9 cellular contexts compared by ENCODE assay signal in genomic region chr22:38214248-38215056, GRCh38. TPM values are rescaled to one million over a fixed set of nuclear protein-coding genes. Genes with fewer than 3 reads are reported as not detected.
DNase-seq lines count a peak whose midpoint lies in the region; ATAC-seq, FAIRE-seq and TF ChIP-seq lines count a peak whose summit lies in the region.
"Had no signal": no experiment of that assay in that cellular context is flagged by ENCODE, and none has a peak within 500 bp of the region (broad histone marks: within the 10 kb centered on the region; RNA-seq: fewer than 3 reads in every experiment).

No MANE protein-coding gene starts in this region.

- H3K27ac Mint-ChIP-seq in activated T-cell treated with anti-CD3 and anti-CD28 coated beads, Interleukin-2, amount 50 U/mL, for 72 hours: no peak overlapping the region
- H3K27ac Mint-ChIP-seq: stimulated activated naive CD8-positive, alpha-beta T cell treated with anti-CD3 and anti-CD28 coated beads, Interleukin-15, Interleukin-2, amounts not matched to agents 100 ng/mL and 50 ng/mL, for 24 hours had no signal

- intact Hi-C loops in ovary (cut with DNase I) (no loop called here), upper lobe of right lung (cut with DNase I) (no loop called here)

- WGBS in ovary, 3 donors: 13 to 38% (median 14%) methylated on average over 57 to 85 of the region's 85 CpGs

- TF ChIP-seq CTCF in ovary (IDR thresholded peaks at IDR 0.05) (peak in 2 of 3 donors; percentile 6 to 31), upper lobe of right lung (IDR thresholded peaks at IDR 0.05) (peak; percentile 7)

- H3K27me3 ChIP-seq in ovary (no peaks in the 10 kb centered on the region), upper lobe of right lung (no peaks in the 10 kb centered on the region)

- DNase-seq in Daoy (ENCODE audit: low read depth) (peak; percentile 50), Kasumi-1 (lab: John Stamatoyannopoulos, UW) (peak; percentile 60 to 65), fibroblast of the conjunctiva (ENCODE audit: low read depth) (peak; percentile 46), ovary (peak; percentile 69 to 81 (median 74)), upper lobe of right lung (peak; percentile 88), H54 (ENCODE audit: insufficient read length, low spot score) (no peak)
- peak; percentile 74 to 76 for DNase-seq in activated T-cell treated with anti-CD3 and anti-CD28 coated beads, Interleukin-2, amount 50 U/mL, for 72 hours

- H3K4me3 ChIP-seq in ovary (no peak overlapping the region), upper lobe of right lung (peak overlapping the region; percentile 29)

- H3K36me3 ChIP-seq in ovary: no peaks in the 10 kb centered on the region
- H3K36me3 ChIP-seq in upper lobe of right lung: peaks cover 7% of the 10 kb centered on the region

- peaks cover 37% of the 10 kb centered on the region for H3K4me1 Mint-ChIP-seq in activated T-cell treated with anti-CD3 and anti-CD28 coated beads, Interleukin-2, amount 50 U/mL, for 72 hours (ENCODE audit: low read depth)

- no peaks in the 10 kb centered on the region for H3K9me3 Mint-ChIP-seq in activated T-cell treated with anti-CD3 and anti-CD28 coated beads, Interleukin-2, amount 50 U/mL, for 72 hours
- H3K9me3 Mint-ChIP-seq: stimulated activated naive CD8-positive, alpha-beta T cell treated with anti-CD3 and anti-CD28 coated beads, Interleukin-15, Interleukin-2, amounts not matched to agents 100 ng/mL and 50 ng/mL, for 24 hours had no signal

- H3K36me3 Mint-ChIP-seq in activated T-cell treated with anti-CD3 and anti-CD28 coated beads, Interleukin-2, amount 50 U/mL, for 72 hours (ENCODE audit: insufficient read depth in 2 of 2): peaks cover 0 to 4% of the 10 kb centered on the region in 2 donors

- H3K9me3 ChIP-seq in ovary (no peaks in the 10 kb centered on the region), upper lobe of right lung (no peaks in the 10 kb centered on the region)

- H3K4me3 Mint-ChIP-seq in activated T-cell treated with anti-CD3 and anti-CD28 coated beads, Interleukin-2, amount 50 U/mL, for 72 hours: peak overlapping the region; percentile 39 to 69
- H3K4me3 Mint-ChIP-seq: stimulated activated naive CD8-positive, alpha-beta T cell treated with anti-CD3 and anti-CD28 coated beads, Interleukin-15, Interleukin-2, amounts not matched to agents 100 ng/mL and 50 ng/mL, for 24 hours had no signal

- ATAC-seq in activated T-cell treated with anti-CD3 and anti-CD28 coated beads, Interleukin-2, amount 50 U/mL, for 72 hours (replicated peaks in 1 of 2): peak; percentile 58 to 69
- ATAC-seq in upper lobe of right lung (peak; percentile 75), GM18907 (IDR thresholded peaks at IDR 0.05; ENCODE audit: unreplicated experiment) (no peak)

- TF ChIP-seq EP300 in ovary (IDR thresholded peaks at IDR 0.05): no peak

- FAIRE-seq in H54 (lab: Jason Lieb, UNC): no peak

- H3K27ac ChIP-seq in ovary: peak overlapping the region; percentile 37 to 40
- H3K27ac ChIP-seq in upper lobe of right lung: peak overlapping the region; percentile 24

- no peaks in the 10 kb centered on the region for H3K27me3 Mint-ChIP-seq in activated T-cell treated with anti-CD3 and anti-CD28 coated beads, Interleukin-2, amount 50 U/mL, for 72 hours (ENCODE audit: low read depth)
- H3K27me3 Mint-ChIP-seq: stimulated activated naive CD8-positive, alpha-beta T cell treated with anti-CD3 and anti-CD28 coated beads, Interleukin-15, Interleukin-2, amounts not matched to agents 100 ng/mL and 50 ng/mL, for 24 hours had no signal

- H3K4me1 ChIP-seq in ovary (ENCODE audit: insufficient read depth): peaks cover 13% of the 10 kb centered on the region
- H3K4me1 ChIP-seq in upper lobe of right lung: peaks cover 28% of the 10 kb centered on the region

- TF ChIP-seq POLR2A in ovary (IDR thresholded peaks at IDR 0.05): no peak
- TF ChIP-seq POLR2A in H54 (IDR thresholded peaks at IDR 0.05; ENCODE audit: low read depth, low read length): no peak

RNA-seq across cellular contexts. Expression of gene MAFF, which starts 12.7 kb away (rescaled TPM):
- total RNA-seq in Daoy (2014; rRNA removed; shearing (Covaris generic)): 42.0 and 54.1 TPM in 2 replicates
- 10 to 100 TPM; 15.6 to 20.3 TPM for total RNA-seq in activated T-cell treated with anti-CD3 and anti-CD28 coated beads, Interleukin-2, amount 50 U/mL, for 72 hours
- 100 to 1,000 TPM in 1 of 7 donors, 10 to 100 TPM in 6; 15.0 to 153 (median 19.4) TPM for total RNA-seq in ovary
- polyA plus RNA-seq in ovary: 10 to 100 TPM; 13.3 to 25.2 TPM
- 48.9 TPM for total RNA-seq in upper lobe of right lung

RNA-seq across cellular contexts. Expression of gene PLA2G6, which starts 32.8 kb away (rescaled TPM):
- total RNA-seq in Daoy (2014; rRNA removed; shearing (Covaris generic)): 2.8 and 3.9 TPM in 2 replicates
- 100 to 1,000 TPM in 1 of 2 donors, 10 to 100 TPM in 1; 87.5 to 102 TPM for total RNA-seq in activated T-cell treated with anti-CD3 and anti-CD28 coated beads, Interleukin-2, amount 50 U/mL, for 72 hours
- total RNA-seq in ovary: 10 to 100 TPM; 22.5 to 60.5 (median 39.4) TPM
- 10 to 100 TPM; 16.4 to 68.4 TPM for polyA plus RNA-seq in ovary
- total RNA-seq in upper lobe of right lung: 52.4 TPM

RNA-seq across cellular contexts. Expression of gene TMEM184B, which starts 58.4 kb away (rescaled TPM):
- total RNA-seq in Daoy (2014; rRNA removed; shearing (Covaris generic)): 9.7 and 12.8 TPM in 2 replicates
- 10 to 100 TPM; 22.9 to 27.5 TPM for total RNA-seq in activated T-cell treated with anti-CD3 and anti-CD28 coated beads, Interleukin-2, amount 50 U/mL, for 72 hours
- total RNA-seq in ovary (10 to 100 TPM; 24.9 to 48.3 (median 38.6) TPM), upper lobe of right lung (79.2 TPM)
- 10 to 100 TPM; 15.3 to 30.3 TPM for polyA plus RNA-seq in ovary
